11 cellular contexts compared by ENCODE assay signal in the genomic region with DNA sequence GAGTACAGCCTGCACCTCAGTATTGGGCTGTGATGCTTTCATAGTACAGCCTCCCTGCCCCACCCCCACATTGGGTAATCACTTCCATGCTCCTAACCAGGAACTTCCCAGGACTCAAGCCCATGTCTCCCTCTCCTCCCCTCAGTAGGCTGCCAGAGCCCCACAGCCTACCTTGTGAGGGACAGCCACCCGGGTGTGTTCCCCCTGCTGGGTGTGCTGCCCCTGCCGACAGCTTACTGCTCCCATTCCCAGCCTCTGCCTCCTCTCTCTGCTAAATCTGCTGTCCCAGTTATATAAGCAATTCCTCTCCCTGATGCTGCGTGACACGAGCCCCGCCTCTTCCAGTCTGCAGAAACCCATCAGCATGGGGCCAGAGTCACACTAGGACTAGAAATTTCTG. TPM values are rescaled to one million over a fixed set of nuclear protein-coding genes. Genes with fewer than 3 reads are reported as not detected.
DNase-seq lines count a peak whose midpoint lies in the region; FAIRE-seq and TF ChIP-seq lines count a peak whose summit lies in the region.
"Had no signal": no experiment of that assay in that cellular context is flagged by ENCODE, and none has a peak within 500 bp of the region (broad histone marks: within the 10 kb centered on the region; RNA-seq: fewer than 3 reads in every experiment).

A gene with protein sequence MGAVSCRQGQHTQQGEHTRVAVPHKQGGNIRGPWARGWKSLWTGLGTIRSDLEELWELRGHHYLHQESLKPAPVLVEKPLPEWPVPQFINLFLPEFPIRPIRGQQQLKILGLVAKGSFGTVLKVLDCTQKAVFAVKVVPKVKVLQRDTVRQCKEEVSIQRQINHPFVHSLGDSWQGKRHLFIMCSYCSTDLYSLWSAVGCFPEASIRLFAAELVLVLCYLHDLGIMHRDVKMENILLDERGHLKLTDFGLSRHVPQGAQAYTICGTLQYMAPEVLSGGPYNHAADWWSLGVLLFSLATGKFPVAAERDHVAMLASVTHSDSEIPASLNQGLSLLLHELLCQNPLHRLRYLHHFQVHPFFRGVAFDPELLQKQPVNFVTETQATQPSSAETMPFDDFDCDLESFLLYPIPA (minus strand): TSS at position 270 of the 400 bp plus-strand sequence. CDS start 24 bp downstream, at position 246.

- POLR2A ChIA-PET in A673 (lab: Charles Lee; ENCODE audit: low non-redundant PET), result no interaction called here

- BruUV-seq in A673 (replicated peaks; lab: Mats Ljungman, UMichigan), result no TSS peak

- H3K9me3 ChIP-seq in A673 (ENCODE audit: low read depth, low read length, poor library complexity, severe bottlenecking) (no peaks in the 10 kb centered on the region), hepatocyte (ENCODE audit: low read depth) (no peaks in the 10 kb centered on the region)

- H3K9me2 ChIP-seq in hepatocyte (replicated peaks; ENCODE audit: insufficient read depth), result no peaks in the 10 kb centered on the region

- no peak within 1 kb of the TSS for H4K8ac ChIP-seq in mesendoderm (ENCODE audit: low read depth, low read length)

- DNase-seq in A673 (ENCODE audit: low spot score) (no peak), G401 (ENCODE audit: low spot score) (peak; percentile 54), amygdala (lab: John Stamatoyannopoulos, UW) (peak in 34 of 56 donors; percentile 4 to 76 (median 26)), mesendoderm (peak; percentile 21), HTR-8/SVneo (ENCODE audit: insufficient read length, low spot score) (no peak), NCI-H526 treated with DMSO at 0.1 percent for 48 hours (lab: John Stamatoyannopoulos, UW) (no peak), hepatocyte (ENCODE audit: low spot score) (no peak), NCI-H2107 (lab: John Stamatoyannopoulos, UW) (no peak)
- DNase-seq: activated gamma-delta T cell, NCI-H187 had no signal

- H3K56ac ChIP-seq in mesendoderm (ENCODE audit: low read length), result no peak within 1 kb of the TSS

- H3K4me3 ChIP-seq in A673 (ENCODE audit: low read depth, low read length, poor library complexity, severe bottlenecking) (no peak within 1 kb of the TSS), mesendoderm (ENCODE audit: low read length) (no peak within 1 kb of the TSS), hepatocyte (no peak within 1 kb of the TSS)
- H3K4me3 ChIP-seq: SK-N-MC had no signal

- H3K4me2 ChIP-seq in mesendoderm (ENCODE audit: low read length), result no peak within 1 kb of the TSS
- H3K4me2 ChIP-seq in hepatocyte, result no peak within 1 kb of the TSS

- H4K20me1 ChIP-seq in hepatocyte (ENCODE audit: insufficient read depth, poor library complexity, severe bottlenecking), result no peaks in the 10 kb centered on the region

- no peak within 1 kb of the TSS for H4K5ac ChIP-seq in mesendoderm (ENCODE audit: low read length)

- no peak for FAIRE-seq in HTR-8/SVneo (lab: Jason Lieb, UNC)

- H3K18ac ChIP-seq in mesendoderm (ENCODE audit: low read length), result no peak within 1 kb of the TSS

- no peak within 1 kb of the TSS for H3K4ac ChIP-seq in mesendoderm (ENCODE audit: low read depth, low read length)

- WGBS in mesendoderm (ENCODE audit: extremely low coverage, insufficient coverage, low lambda C conversion rate), result no CpG with 5 or more reads among the region's 5 CpGs
- WGBS in hepatocyte (ENCODE audit: low lambda C conversion rate, missing lambda C conversion rate), result 85% methylated on average over 5 of the region's 5 CpGs

- H3K79me2 ChIP-seq in mesendoderm (ENCODE audit: control insufficient read depth, insufficient read depth, low read length) (no peaks in the 10 kb centered on the region), hepatocyte (no peaks in the 10 kb centered on the region)

- no peak within 1 kb of the TSS for H2AFZ ChIP-seq in hepatocyte

- H2BK15ac ChIP-seq in mesendoderm (replicated peaks; ENCODE audit: low read depth), result no peak within 1 kb of the TSS

- CTCF ChIA-PET in A673 (lab: Charles Lee), result interaction anchor here (1.2 kb wide), 1 partner anchor 15 kb away, joined by 3 read pairs; no protein-coding TSS in a partner anchor

- peaks cover 52% of the 10 kb centered on the region for H3K36me3 ChIP-seq in A673 (ENCODE audit: insufficient read depth, low read length, poor library complexity, severe bottlenecking)
- peaks cover 26% of the 10 kb centered on the region for H3K36me3 ChIP-seq in mesendoderm (ENCODE audit: control insufficient read depth, insufficient read depth, low read length)
- no peaks in the 10 kb centered on the region for H3K36me3 ChIP-seq in hepatocyte (replicated peaks; ENCODE audit: insufficient read depth, low read depth)

- no peak within 1 kb of the TSS for H2BK120ac ChIP-seq in mesendoderm (ENCODE audit: low read depth, low read length)

- no peak within 1 kb of the TSS for H3K9ac ChIP-seq in mesendoderm (ENCODE audit: low read length)

- H2BK5ac ChIP-seq in mesendoderm (ENCODE audit: low read length), result no peak within 1 kb of the TSS

- H2AK5ac ChIP-seq in mesendoderm (ENCODE audit: low read length), result no peak within 1 kb of the TSS

- no peak within 1 kb of the TSS for H3K27ac ChIP-seq in A673 (ENCODE audit: low read depth, low read length, poor library complexity, severe bottlenecking)
- H3K27ac ChIP-seq in mesendoderm (ENCODE audit: low read depth, low read length), result no peak within 1 kb of the TSS
- no peak within 1 kb of the TSS for H3K27ac ChIP-seq in hepatocyte
- H3K27ac ChIP-seq: SK-N-MC had no signal

- intact Hi-C loops in A673 (cut with micrococcal nuclease; ENCODE audit: unreplicated experiment), result loop anchor here (1.0 kb wide), 1 partner anchor 120 kb away; no protein-coding TSS in a partner anchor

- H3K79me1 ChIP-seq in mesendoderm (ENCODE audit: low read length), result no peaks in the 10 kb centered on the region

- H3K27me3 ChIP-seq in A673 (replicated peaks; ENCODE audit: insufficient read depth, low read depth, low read length, poor library complexity) (no peaks in the 10 kb centered on the region), mesendoderm (ENCODE audit: insufficient read depth, low read length, poor library complexity) (no peaks in the 10 kb centered on the region), hepatocyte (no peaks in the 10 kb centered on the region)

- no peak within 1 kb of the TSS for H3K23ac ChIP-seq in mesendoderm (ENCODE audit: low read length)

- in situ Hi-C loops in G401 (cut with HindIII; ENCODE audit: low sequenced_read_pairs), result no loop called here

- H3K4me1 ChIP-seq in A673 (ENCODE audit: insufficient read depth, low read length, poor library complexity, severe bottlenecking) (no peaks in the 10 kb centered on the region), mesendoderm (ENCODE audit: control insufficient read depth, low read depth, low read length) (no peaks in the 10 kb centered on the region), hepatocyte (ENCODE audit: insufficient read depth) (no peaks in the 10 kb centered on the region)

- no peak for TF ChIP-seq CTCF in A673 (conservative IDR thresholded peaks at IDR 0.05; ENCODE audit: low read depth, low read length)
- TF ChIP-seq CTCF in hepatocyte (IDR thresholded peaks at IDR 0.05; ENCODE audit: poor library complexity), result no peak

RNA-seq across cellular contexts. Expression of the gene that starts here (rescaled TPM):
- total RNA-seq in A673 (2021) (34.6 and 36.8 TPM in 2 replicates), hepatocyte (4.6 and 5.3 TPM in 2 replicates)
- total RNA-seq in G401 (2014; rRNA removed; shearing (Covaris generic)), result 1.3 and 2.7 TPM in 2 replicates
- 8.8 TPM for polyA plus RNA-seq in mesendoderm (2013, experiment 1 of 2)
- polyA plus RNA-seq in mesendoderm (2013, experiment 2 of 2), result 8.4 TPM
- polyA plus RNA-seq in hepatocyte, result 1.6 and 2.2 TPM in 2 replicates

Comparison
In these comparisons a context has a peak if more than half of its experiments do, and no peak if none do; other contexts are left out.
1. DNase-seq: peak in G401 (single experiment), amygdala (34 of 56) and mesendoderm (single experiment); none in A673 (single experiment), HTR-8/SVneo (single experiment), NCI-H526 treated with DMSO at 0.1 percent for 48 hours (single experiment), hepatocyte (single experiment) and NCI-H2107 (single experiment).